ENCODE assay signal across 8 cellular contexts in genomic region chr17:21275047-21275578, GRCh38. TPM values are rescaled to one million over a fixed set of nuclear protein-coding genes. Genes with fewer than 3 reads are reported as not detected.
DNase-seq lines count a peak whose midpoint lies in the region; ATAC-seq and TF ChIP-seq lines count a peak whose summit lies in the region.

No MANE protein-coding gene starts in this region.

- ATAC-seq in GM18517 (IDR thresholded peaks at IDR 0.05; ENCODE audit: unreplicated experiment): no peak

- no peaks in the 10 kb centered on the region for H4K20me1 ChIP-seq in neural cell (ENCODE audit: insufficient read depth)

- peak overlapping the region; percentile 68 for H3K9ac ChIP-seq in neural cell (ENCODE audit: low read length)

- H3K4me1 Mint-ChIP-seq in T-helper 1 cell treated with Interleukin-12 subunit alpha and Interleukin-12 subunit beta and Interleukin-4 antibody, amounts not matched to agents 30 μg/mL and 1 μg/mL, for 36 hours (ENCODE audit: low read depth): peaks cover 28% of the 10 kb centered on the region
- H3K4me1 Mint-ChIP-seq in dendritic cell treated with granulocyte-macrophage colony-stimulating factor and Interleukin-4, amounts not matched to agents 40 ng/mL and 50 ng/mL, for 4 days (ENCODE audit: low read depth): peaks cover 35% of the 10 kb centered on the region

- intact Hi-C loops in dendritic cell treated with granulocyte-macrophage colony-stimulating factor and Interleukin-4, amounts not matched to agents 40 ng/mL and 50 ng/mL, for 4 days (cut with micrococcal nuclease): loop anchor here (5.0 kb wide), 1 partner anchor 233 kb away; the partner anchor contains the start of gene USP22

- H3K27me3 ChIP-seq in MG63 (no peaks in the 10 kb centered on the region), neural cell (ENCODE audit: insufficient read depth, low read depth, low read length) (peaks cover 17% of the 10 kb centered on the region)

- no peak for TF ChIP-seq CTCF in neural cell (IDR thresholded peaks at IDR 0.05; ENCODE audit: poor library complexity, severe bottlenecking)

- peaks cover 3% of the 10 kb centered on the region for H3K36me3 Mint-ChIP-seq in T-helper 1 cell treated with Interleukin-12 subunit alpha and Interleukin-12 subunit beta and Interleukin-4 antibody, amounts not matched to agents 30 μg/mL and 1 μg/mL, for 36 hours (ENCODE audit: low read depth)
- no peaks in the 10 kb centered on the region for H3K36me3 Mint-ChIP-seq in dendritic cell treated with granulocyte-macrophage colony-stimulating factor and Interleukin-4, amounts not matched to agents 40 ng/mL and 50 ng/mL, for 4 days (ENCODE audit: low read depth)

- H3K4me3 Mint-ChIP-seq in T-helper 1 cell treated with Interleukin-12 subunit alpha and Interleukin-12 subunit beta and Interleukin-4 antibody, amounts not matched to agents 30 μg/mL and 1 μg/mL, for 36 hours: peak overlapping the region; percentile 91
- peak overlapping the region; percentile 84 for H3K4me3 Mint-ChIP-seq in dendritic cell treated with granulocyte-macrophage colony-stimulating factor and Interleukin-4, amounts not matched to agents 40 ng/mL and 50 ng/mL, for 4 days

- H3K27ac ChIP-seq in neural cell (ENCODE audit: low read length): no peak overlapping the region

- TF ChIP-seq EP300 in neural cell (conservative IDR thresholded peaks at IDR 0.05; ENCODE audit: poor library complexity, severe bottlenecking): no peak

- DNase-seq in T-helper 1 cell: no peak
- no peak for DNase-seq in MG63
- DNase-seq in stimulated activated naive CD4-positive, alpha-beta T cell treated with Interleukin-2 at 50 U/mL for 16 hours (lab: John Stamatoyannopoulos, UW): no peak
- no peak for DNase-seq in NCI-H2196 (lab: John Stamatoyannopoulos, UW; ENCODE audit: unreplicated experiment)

- H3K4me3 ChIP-seq in MG63 (peak overlapping the region; percentile 53), neural cell (ENCODE audit: low read length) (peak overlapping the region; percentile 75)

- peak overlapping the region; percentile 48 for H2AFZ ChIP-seq in neural cell (ENCODE audit: low read depth, low read length)

- H3F3A ChIP-seq in neural cell (ENCODE audit: insufficient read depth, low read length, poor library complexity, severe bottlenecking): no peaks in the 10 kb centered on the region

- H3K9me3 ChIP-seq in MG63 (no peaks in the 10 kb centered on the region), neural cell (ENCODE audit: low read length) (no peaks in the 10 kb centered on the region)

- H3K4me2 ChIP-seq in neural cell (ENCODE audit: low read length): peak overlapping the region; percentile 61

- no peaks in the 10 kb centered on the region for H3K9me2 ChIP-seq in neural cell (ENCODE audit: insufficient read depth, low read length)

- H3K79me2 ChIP-seq in neural cell (replicated peaks; ENCODE audit: insufficient read depth, low read length): no peaks in the 10 kb centered on the region

- H3K27me3 Mint-ChIP-seq in T-helper 1 cell treated with Interleukin-12 subunit alpha and Interleukin-12 subunit beta and Interleukin-4 antibody, amounts not matched to agents 30 μg/mL and 1 μg/mL, for 36 hours (ENCODE audit: low read depth): no peaks in the 10 kb centered on the region
- peaks cover 19% of the 10 kb centered on the region for H3K27me3 Mint-ChIP-seq in dendritic cell treated with granulocyte-macrophage colony-stimulating factor and Interleukin-4, amounts not matched to agents 40 ng/mL and 50 ng/mL, for 4 days

- no peaks in the 10 kb centered on the region for H3K9me3 Mint-ChIP-seq in T-helper 1 cell treated with Interleukin-12 subunit alpha and Interleukin-12 subunit beta and Interleukin-4 antibody, amounts not matched to agents 30 μg/mL and 1 μg/mL, for 36 hours
- H3K9me3 Mint-ChIP-seq in dendritic cell treated with granulocyte-macrophage colony-stimulating factor and Interleukin-4, amounts not matched to agents 40 ng/mL and 50 ng/mL, for 4 days: no peaks in the 10 kb centered on the region

- H3K36me3 ChIP-seq in MG63: no peaks in the 10 kb centered on the region
- no peaks in the 10 kb centered on the region for H3K36me3 ChIP-seq in neural cell (ENCODE audit: insufficient read depth, low read length)

- H3K27ac Mint-ChIP-seq in T-helper 1 cell treated with Interleukin-12 subunit alpha and Interleukin-12 subunit beta and Interleukin-4 antibody, amounts not matched to agents 30 μg/mL and 1 μg/mL, for 36 hours: no peak overlapping the region
- peak overlapping the region; percentile 58 for H3K27ac Mint-ChIP-seq in dendritic cell treated with granulocyte-macrophage colony-stimulating factor and Interleukin-4, amounts not matched to agents 40 ng/mL and 50 ng/mL, for 4 days

- no peak for TF ChIP-seq RAD21 in neural cell (conservative IDR thresholded peaks at IDR 0.05)

TF ChIP-seq in neural cell, 6 proteins besides CTCF, POLR2A, EP300 and RAD21:
- no peak for TF ChIP-seq SMC3 (conservative IDR thresholded peaks at IDR 0.05; ENCODE audit: poor library complexity)
- TF ChIP-seq TAF1 (IDR thresholded peaks at IDR 0.05; ENCODE audit: low read depth): no peak
TF ChIP-seq in neural cell: peak in this region for 0.

RNA-seq across cellular contexts. Expression of gene MAP2K3, which starts 9.4 kb away (rescaled TPM):
- total RNA-seq in MG63 (2014; rRNA removed; shearing (Covaris generic); ENCODE audit: low replicate concordance): 33.2 and 42.1 TPM in 2 replicates
- 5.3 and 8.8 TPM in 2 replicates for polyA plus RNA-seq in neural cell
- polyA minus RNA-seq in neural cell: 3.7 and 5.2 TPM in 2 replicates

RNA-seq across cellular contexts. Expression of gene NATD1, which starts 21.9 kb away (rescaled TPM):
- 0.36 TPM in 1 of 2 replicates, not detected in the other for total RNA-seq in MG63 (2014; rRNA removed; shearing (Covaris generic); ENCODE audit: low replicate concordance)
- polyA plus RNA-seq in neural cell: 2.5 and 2.8 TPM in 2 replicates
- polyA minus RNA-seq in neural cell: 4.9 and 5.9 TPM in 2 replicates
